Comparison of ENCODE assay signal across 8 cellular contexts in genomic region chr3:169765281-169765624, GRCh38. TPM values are rescaled to one million over a fixed set of nuclear protein-coding genes. Genes with fewer than 3 reads are reported as not detected.
DNase-seq lines count a peak whose midpoint lies in the region; ATAC-seq and TF ChIP-seq lines count a peak whose summit lies in the region.

No MANE protein-coding gene starts in this region.

- H3K36me3 ChIP-seq in OCI-LY7 (ENCODE audit: insufficient read depth, low read length) (no peaks in the 10 kb centered on the region; the same call in 1 of the 2 replicates), endodermal cell (ENCODE audit: control insufficient read depth, insufficient read depth, low read length) (no peaks in the 10 kb centered on the region)

- H3K4me3 Mint-ChIP-seq in CD4-positive, alpha-beta T cell: peak overlapping the region; percentile 98
- peak overlapping the region; percentile 82 for H3K4me3 Mint-ChIP-seq in endodermal cell
- peak overlapping the region; percentile 48 for H3K4me3 Mint-ChIP-seq in osteocyte (ENCODE audit: unreplicated experiment)

- H3K4me1 ChIP-seq in OCI-LY7 (ENCODE audit: insufficient read depth, low read length, poor library complexity, severe bottlenecking) (peaks cover 23% of the 10 kb centered on the region), endodermal cell (ENCODE audit: control insufficient read depth, insufficient read depth, low read length) (no peaks in the 10 kb centered on the region)

- peak overlapping the region; percentile 95 for H3K27ac ChIP-seq in CD4-positive, alpha-beta T cell (ENCODE audit: low read depth, low read length)
- H3K27ac ChIP-seq in OCI-LY7 (ENCODE audit: low read depth, low read length, poor library complexity, severe bottlenecking) (no peak overlapping the region), endodermal cell (ENCODE audit: low read depth, low read length) (no peak overlapping the region)

- intact Hi-C loops in CD4-positive, alpha-beta T cell (cut with DNase I, micrococcal nuclease): loop anchor here (1.0 to 10.0 kb wide), 6 partner anchors 8 to 1107 kb away; partner anchors contain the start of genes SKIL (in 2 of the 2), MYNN (in 1 of the 2), PRKCI (in 1 of the 2) and RPL22L1 (in 1 of the 2)
- intact Hi-C loops in OCI-LY7 (cut with micrococcal nuclease; ENCODE audit: unreplicated experiment): loop anchor here (2.0 to 5.0 kb wide), 3 partner anchors 48 to 417 kb away; partner anchors contain the start of genes LRRC34, LRRIQ4, PHC3 and SEC62

- peaks cover 11% of the 10 kb centered on the region for H3K36me3 Mint-ChIP-seq in CD4-positive, alpha-beta T cell (ENCODE audit: low read depth)
- peaks cover 2% of the 10 kb centered on the region for H3K36me3 Mint-ChIP-seq in endodermal cell (ENCODE audit: low read depth)
- H3K36me3 Mint-ChIP-seq in osteocyte (ENCODE audit: unreplicated experiment): no peaks in the 10 kb centered on the region

- no peaks in the 10 kb centered on the region for H3K27me3 ChIP-seq in CD4-positive, alpha-beta T cell (ENCODE audit: control insufficient read depth, insufficient read depth, low read length)
- H3K27me3 ChIP-seq in endodermal cell (ENCODE audit: control insufficient read depth, insufficient read depth, low read length, poor library complexity, severe bottlenecking): no peaks in the 10 kb centered on the region

- no peaks in the 10 kb centered on the region for H3K9me2 ChIP-seq in OCI-LY7 (ENCODE audit: insufficient read depth, low read length)

- no peaks in the 10 kb centered on the region for H4K20me1 ChIP-seq in OCI-LY7 (ENCODE audit: insufficient read depth, low read length)

- peaks cover 2% of the 10 kb centered on the region for H3K9me3 Mint-ChIP-seq in CD4-positive, alpha-beta T cell
- H3K9me3 Mint-ChIP-seq in endodermal cell (peaks cover 16% of the 10 kb centered on the region), osteocyte (ENCODE audit: unreplicated experiment) (peaks cover 5% of the 10 kb centered on the region)

- peak overlapping the region; percentile 85 for H3K4me2 ChIP-seq in OCI-LY7 (ENCODE audit: low read length)

- no peak overlapping the region for H3K9ac ChIP-seq in endodermal cell (ENCODE audit: extremely low read depth, low read length, poor library complexity, severe bottlenecking)

- peaks cover 38% of the 10 kb centered on the region for H3K4me1 Mint-ChIP-seq in CD4-positive, alpha-beta T cell (ENCODE audit: low read depth)
- H3K4me1 Mint-ChIP-seq in endodermal cell (peaks cover 4% of the 10 kb centered on the region), osteocyte (ENCODE audit: unreplicated experiment) (peaks cover 8% of the 10 kb centered on the region)

- no peak for DNase-seq in CD4-positive, alpha-beta T cell
- DNase-seq in OCI-LY7 (ENCODE audit: low spot score) (no peak), endodermal cell (no peak), osteocyte (ENCODE audit: extremely low spot score, unreplicated experiment) (no peak), NCI-H2171 (lab: John Stamatoyannopoulos, UW) (no peak)
- DNase-seq in activated CD8-positive, alpha-beta memory T cell treated with anti-CD3 and anti-CD28 coated beads for 24 hours: no peak

- H3K9me3 ChIP-seq in CD4-positive, alpha-beta T cell (ENCODE audit: control insufficient read depth, low read length): no peaks in the 10 kb centered on the region
- H3K9me3 ChIP-seq in OCI-LY7 (ENCODE audit: low read length): peaks cover 8% of the 10 kb centered on the region
- peaks cover 11% of the 10 kb centered on the region for H3K9me3 ChIP-seq in endodermal cell (ENCODE audit: control insufficient read depth, low read length)

- WGBS in endodermal cell (ENCODE audit: insufficient coverage in 1 of 2, insufficient read length in 1 of 2), 2 experiments: 79 to 94% methylated on average over 4 to 6 of the region's 6 CpGs

- H3K79me2 ChIP-seq in OCI-LY7 (ENCODE audit: insufficient read depth, low read depth, low read length): no peaks in the 10 kb centered on the region

- POLR2A ChIA-PET in CD4-positive, alpha-beta T cell (lab: Charles Lee): interaction anchor here (0.5 to 3.5 kb wide), 14 partner anchors 8 to 1492 kb away, joined by 3 to 85 read pairs (median 4); partner anchors contain the start of genes LRRC34, LRRIQ4, MYNN and PRKCI
- POLR2A ChIA-PET in OCI-LY7 (lab: Charles Lee): interaction anchor here (0.6 kb wide), 1 partner anchor 406 kb away, joined by 3 read pairs; no protein-coding TSS in a partner anchor

- no peak for ATAC-seq in CD4-positive, alpha-beta T cell (ENCODE audit: poor library complexity)
- ATAC-seq in GM18868 (IDR thresholded peaks at IDR 0.05; ENCODE audit: unreplicated experiment) (no peak), HG03025 (IDR thresholded peaks at IDR 0.05; ENCODE audit: low FRiP score, unreplicated experiment) (no peak)

- no peaks in the 10 kb centered on the region for H3K27me3 Mint-ChIP-seq in CD4-positive, alpha-beta T cell
- H3K27me3 Mint-ChIP-seq in endodermal cell (ENCODE audit: insufficient read depth): no peaks in the 10 kb centered on the region
- no peaks in the 10 kb centered on the region for H3K27me3 Mint-ChIP-seq in osteocyte (ENCODE audit: unreplicated experiment)

- H2AFZ ChIP-seq in OCI-LY7 (ENCODE audit: low read length): peak overlapping the region; percentile 90

- TSS peak; percentile 95 for BruUV-seq in OCI-LY7 (replicated peaks; lab: Mats Ljungman, UMichigan)

- peak overlapping the region; percentile 97 for H3K27ac Mint-ChIP-seq in CD4-positive, alpha-beta T cell
- H3K27ac Mint-ChIP-seq in endodermal cell (peak overlapping the region; percentile 78), osteocyte (ENCODE audit: unreplicated experiment) (peak overlapping the region; percentile 64)

- peak overlapping the region; percentile 70 for H3K4me3 ChIP-seq in OCI-LY7 (ENCODE audit: low read depth, low read length, poor library complexity, severe bottlenecking)
- peak overlapping the region; percentile 79 for H3K4me3 ChIP-seq in endodermal cell (ENCODE audit: low read length)

- CTCF ChIA-PET in CD4-positive, alpha-beta T cell (lab: Charles Lee): no interaction called here
- CTCF ChIA-PET in OCI-LY7 (lab: Charles Lee; ENCODE audit: unreplicated experiment): no interaction called here

- TF ChIP-seq CTCF in CD4-positive, alpha-beta T cell (IDR thresholded peaks at IDR 0.05): no peak
- no peak for TF ChIP-seq CTCF in OCI-LY7 (conservative IDR thresholded peaks at IDR 0.05; ENCODE audit: low read length)
- no peak for TF ChIP-seq CTCF in endodermal cell (conservative IDR thresholded peaks at IDR 0.05)
- no peak for TF ChIP-seq CTCF in osteocyte (IDR thresholded peaks at IDR 0.05)

RNA-seq across cellular contexts. Expression of gene TERC, which starts 0.4 kb away (rescaled TPM):
- total RNA-seq in CD4-positive, alpha-beta T cell: 10 to 100 TPM in 1 of 2 experiments, 1 to 10 TPM in 1; 9.0 to 10.4 TPM
- 143 and 210 TPM in 2 replicates for total RNA-seq in OCI-LY7 (2014; rRNA removed; shearing (Covaris generic))
- total RNA-seq in OCI-LY7 (2022): 10.7 and 15.9 TPM in 2 replicates
- total RNA-seq in endodermal cell: 10 to 100 TPM in 1 of 2 donors, 1 to 10 TPM in 1; 9.4 to 11.1 TPM
- 5.2 TPM for polyA plus RNA-seq in endodermal cell (2013, experiment 1 of 2)
- 8.3 TPM for polyA plus RNA-seq in endodermal cell (2013, experiment 2 of 2)
- 1.5 TPM in 1 of 2 replicates, not detected in the other for total RNA-seq in osteocyte

RNA-seq across cellular contexts. Expression of gene ACTRT3, which starts 4.1 kb away (rescaled TPM):
- not detected for total RNA-seq in CD4-positive, alpha-beta T cell
- 0.39 TPM in 1 of 2 replicates, not detected in the other for total RNA-seq in OCI-LY7 (2014; rRNA removed; shearing (Covaris generic))
- total RNA-seq in OCI-LY7 (2022) (0.42 and 1.2 TPM in 2 replicates), endodermal cell (1 to 10 TPM in 1 of 2 donors, under 1 TPM in 1; 0.82 to 2.5 TPM), osteocyte (2.5 and 2.7 TPM in 2 replicates)
- polyA plus RNA-seq in endodermal cell (2013, experiment 1 of 2): 0.18 TPM
- polyA plus RNA-seq in endodermal cell (2013, experiment 2 of 2): 0.25 TPM

RNA-seq across cellular contexts. Expression of gene MYNN, which starts 7.9 kb away (rescaled TPM):
- 10 to 100 TPM; 18.7 to 20.6 TPM for total RNA-seq in CD4-positive, alpha-beta T cell
- total RNA-seq in OCI-LY7 (2014; rRNA removed; shearing (Covaris generic)): 12.0 and 13.1 TPM in 2 replicates
- total RNA-seq in OCI-LY7 (2022) (12.1 and 12.2 TPM in 2 replicates), endodermal cell (10 to 100 TPM; 13.3 to 14.1 TPM), osteocyte (16.7 and 17.2 TPM in 2 replicates)
- polyA plus RNA-seq in endodermal cell (2013, experiment 1 of 2): 18.5 TPM
- polyA plus RNA-seq in endodermal cell (2013, experiment 2 of 2): 17.8 TPM

RNA-seq across cellular contexts. Expression of gene LRRIQ4, which starts 47.4 kb away (rescaled TPM):
- total RNA-seq in CD4-positive, alpha-beta T cell: not detected
- total RNA-seq in OCI-LY7 (2014; rRNA removed; shearing (Covaris generic)): 0.08 and 0.47 TPM in 2 replicates
- total RNA-seq in OCI-LY7 (2022) (0.17 and 0.39 TPM in 2 replicates), endodermal cell (not detected), osteocyte (not detected in 2 replicates)
- not detected for polyA plus RNA-seq in endodermal cell (2013, experiment 1 of 2)
- polyA plus RNA-seq in endodermal cell (2013, experiment 2 of 2): not detected

RNA-seq across cellular contexts. Expression of gene LRRC34, which starts 47.5 kb away (rescaled TPM):
- total RNA-seq in CD4-positive, alpha-beta T cell: under 1 TPM; 0.22 to 0.52 TPM
- total RNA-seq in OCI-LY7 (2014; rRNA removed; shearing (Covaris generic)): 2.2 and 2.8 TPM in 2 replicates
- total RNA-seq in OCI-LY7 (2022) (3.3 and 3.9 TPM in 2 replicates), endodermal cell (10 to 100 TPM in 1 of 2 donors, 1 to 10 TPM in 1; 5.6 to 11.3 TPM), osteocyte (1.5 and 2.0 TPM in 2 replicates)
- 3.5 TPM for polyA plus RNA-seq in endodermal cell (2013, experiment 1 of 2)
- 4.3 TPM for polyA plus RNA-seq in endodermal cell (2013, experiment 2 of 2)

Comparison
In these comparisons a context has a peak if more than half of its experiments do, and no peak if none do; other contexts are left out.
1. H3K4me3 Mint-ChIP-seq: peak in every context shown above with its lines; median percentile 98 in CD4-positive, alpha-beta T cell; 82 in endodermal cell; 48 in osteocyte.